ENCODE assay signal across 13 cellular contexts in genomic region chr7:85737426-85737825, GRCh38.
DNase-seq lines count a peak whose midpoint lies in the region; ATAC-seq and TF ChIP-seq lines count a peak whose summit lies in the region.
"Had no signal": no experiment of that assay in that cellular context is flagged by ENCODE, and none has a peak within 500 bp of the region (broad histone marks: within the 10 kb centered on the region; RNA-seq: fewer than 3 reads in every experiment).

No MANE protein-coding gene starts in this region.

- H3K27me3 Mint-ChIP-seq in Caco-2 (ENCODE audit: insufficient read depth, unreplicated experiment) = no peaks in the 10 kb centered on the region

- no peak overlapping the region for H3K27ac Mint-ChIP-seq in Caco-2 (ENCODE audit: unreplicated experiment)
- H3K27ac Mint-ChIP-seq: CD14-positive monocyte; CD8-positive, alpha-beta T cell had no signal

- H3K4me2 ChIP-seq in smooth muscle cell = peak overlapping the region; percentile 3

- H3K36me3 ChIP-seq in SK-N-MC (ENCODE audit: insufficient read depth, low read length) = no peaks in the 10 kb centered on the region
- H3K36me3 ChIP-seq in smooth muscle cell (ENCODE audit: low read depth) = no peaks in the 10 kb centered on the region
- no peaks in the 10 kb centered on the region for H3K36me3 ChIP-seq in Caco-2 (ENCODE audit: control insufficient read depth, insufficient read depth, low read length)
- H3K36me3 ChIP-seq: HAP-1 had no signal

- H3K9me3 ChIP-seq in SK-N-MC (ENCODE audit: low read depth, low read length) (peaks cover 8% of the 10 kb centered on the region; the same call in 1 of the 2 replicates), smooth muscle cell (replicated peaks; ENCODE audit: low read depth) (no peaks in the 10 kb centered on the region), Caco-2 (peaks cover 11% of the 10 kb centered on the region; the same call in 1 of the 2 replicates)
- H3K9me3 ChIP-seq: HAP-1 had no signal

- ATAC-seq in GM18873 (IDR thresholded peaks at IDR 0.05; ENCODE audit: low FRiP score, unreplicated experiment) = no peak
- ATAC-seq: CD8-positive, alpha-beta T cell; HepG2 had no signal

- H3K9ac ChIP-seq in SK-N-MC (ENCODE audit: insufficient read length) (no peak overlapping the region), smooth muscle cell (ENCODE audit: low read depth) (no peak overlapping the region)

- no peak overlapping the region for H2AFZ ChIP-seq in smooth muscle cell (ENCODE audit: low read depth)

- peaks cover 5% of the 10 kb centered on the region for H3K36me3 Mint-ChIP-seq in Caco-2 (ENCODE audit: insufficient read depth, unreplicated experiment)
- H3K36me3 Mint-ChIP-seq: CD14-positive monocyte; CD8-positive, alpha-beta T cell had no signal

- intact Hi-C loops in Caco-2 (cut with micrococcal nuclease; ENCODE audit: unreplicated experiment) = no loop called here

- POLR2A ChIA-PET in Caco-2 (lab: Charles Lee) = no interaction called here

- BruUV-seq in Caco-2 (replicated peaks; lab: Mats Ljungman, UMichigan) = no TSS peak

- H4K20me1 ChIP-seq in smooth muscle cell (ENCODE audit: low read depth) = no peaks in the 10 kb centered on the region

- H3K4me1 Mint-ChIP-seq in Caco-2 (ENCODE audit: low read depth, unreplicated experiment) = peaks cover 15% of the 10 kb centered on the region
- H3K4me1 Mint-ChIP-seq: CD14-positive monocyte had no signal

- CTCF ChIA-PET in Caco-2 (lab: Charles Lee) = no interaction called here

- DNase-seq in MV-4-11 (lab: John Stamatoyannopoulos, UW) = peak; percentile 16
- peak; percentile 39 for DNase-seq in SK-N-MC (ENCODE audit: low read depth, low spot score)
- DNase-seq in foreskin melanocyte = peak; percentile 24
- DNase-seq in smooth muscle cell (lab: John Stamatoyannopoulos, UW; ENCODE audit: unreplicated experiment) = no peak
- no peak for DNase-seq in Caco-2
- no peak for DNase-seq in 8988T
- DNase-seq: CD8-positive, alpha-beta T cell; COR-L47; GOT3 had no signal

- H3K4me1 ChIP-seq in smooth muscle cell (ENCODE audit: low read depth) (no peaks in the 10 kb centered on the region), Caco-2 (peaks cover 19% of the 10 kb centered on the region)
- H3K4me1 ChIP-seq: HAP-1 had no signal

- H3K27ac ChIP-seq in SK-N-MC = no peak overlapping the region
- H3K27ac ChIP-seq in smooth muscle cell (ENCODE audit: low read depth) = peak overlapping the region; percentile 13

- 58% methylated on average over 3 of the region's 3 CpGs for whole genome bisulfite sequencing in smooth muscle cell (ENCODE audit: low lambda C conversion rate)

- H3K27me3 ChIP-seq in smooth muscle cell (ENCODE audit: low read depth) = no peaks in the 10 kb centered on the region
- no peaks in the 10 kb centered on the region for H3K27me3 ChIP-seq in Caco-2 (replicated peaks; ENCODE audit: control insufficient read depth, insufficient read depth, low read length)

- H3K9me3 Mint-ChIP-seq in Caco-2 (ENCODE audit: unreplicated experiment) = peaks cover 51% of the 10 kb centered on the region

- H3K4me3 Mint-ChIP-seq in Caco-2 (ENCODE audit: unreplicated experiment) = no peak overlapping the region
- H3K4me3 Mint-ChIP-seq: CD14-positive monocyte; CD8-positive, alpha-beta T cell had no signal

- TF ChIP-seq CTCF in smooth muscle cell (IDR thresholded peaks at IDR 0.05; ENCODE audit: borderline replicate concordance, insufficient read depth, poor library complexity, severe bottlenecking) (no peak), Caco-2 (IDR thresholded peaks at IDR 0.05; ENCODE audit: insufficient read depth in 1 of 2, low read depth in 1 of 2, low read length in 1 of 2, severe bottlenecking in 1 of 2, unreplicated experiment in 1 of 2) (no peak)

- no peaks in the 10 kb centered on the region for H3K79me2 ChIP-seq in smooth muscle cell (ENCODE audit: low read depth)

- no peaks in the 10 kb centered on the region for H3F3A ChIP-seq in smooth muscle cell (ENCODE audit: low read depth)

- no peak overlapping the region for H3K4me3 ChIP-seq in SK-N-MC
- H3K4me3 ChIP-seq in smooth muscle cell = peak overlapping the region; percentile 22
- H3K4me3 ChIP-seq in Caco-2 (ENCODE audit: low read depth, low read length) = no peak overlapping the region
- H3K4me3 ChIP-seq: HAP-1 had no signal

Comparison
In these comparisons a context has a peak if more than half of its experiments do, and no peak if none do; other contexts are left out.
1. DNase-seq: peak in MV-4-11 (single experiment), SK-N-MC (single experiment) and foreskin melanocyte (single experiment); none in smooth muscle cell (single experiment), Caco-2 (0 of 2) and 8988T (single experiment).